8 cellular contexts compared by ENCODE assay signal in genomic region chr12:111430418-111431353, GRCh38. TPM values are rescaled to one million over a fixed set of nuclear protein-coding genes. Genes with fewer than 3 reads are reported as not detected.
DNase-seq lines count a peak whose midpoint lies in the region; ATAC-seq and TF ChIP-seq lines count a peak whose summit lies in the region.

No MANE protein-coding gene starts in this region.

- H3K9me3 Mint-ChIP-seq in CD4-positive, alpha-beta T cell: no peaks in the 10 kb centered on the region
- H3K9me3 Mint-ChIP-seq in neural crest cell: no peaks in the 10 kb centered on the region

- H3K27me3 Mint-ChIP-seq in CD4-positive, alpha-beta T cell: no peaks in the 10 kb centered on the region
- H3K27me3 Mint-ChIP-seq in neural crest cell (ENCODE audit: low read depth): no peaks in the 10 kb centered on the region

- CTCF ChIA-PET in CD4-positive, alpha-beta T cell (lab: Charles Lee): interaction anchor here (1.0 to 3.5 kb wide), 5 partner anchors 13 to 34 kb away, joined by 3 to 21 read pairs (median 8); no protein-coding TSS in a partner anchor
- CTCF ChIA-PET in RWPE1 (lab: Yijun Ruan, JAX): interaction anchor here (0.6 to 2.7 kb wide), 3 partner anchors 21 to 864 kb away, joined by 3 to 6 read pairs (median 3); no protein-coding TSS in a partner anchor

- intact Hi-C loops in CD4-positive, alpha-beta T cell (cut with DNase I, micrococcal nuclease): loop anchor here in 1 of 2 experiments (1.0 kb wide), 1 partner anchor 24 kb away; no protein-coding TSS in a partner anchor

- peak in 6 of 10 experiments; percentile 47 to 64 (median 57) for DNase-seq in CD4-positive, alpha-beta T cell
- no peak for DNase-seq in RWPE1 (ENCODE audit: low spot score)
- peak; percentile 36 for DNase-seq in activated naive CD8-positive, alpha-beta T cell treated with anti-CD3 and anti-CD28 coated beads, Interleukin-2, amount 50 U/mL, for 16 hours (ENCODE audit: low read depth, low spot score)
- no peak for DNase-seq in neural crest cell (ENCODE audit: low read depth, low spot score)
- no peak for DNase-seq in NCI-H1048 (lab: John Stamatoyannopoulos, UW)
- no peak for DNase-seq in A172 (ENCODE audit: low spot score)
- no peak for DNase-seq in HuH-7 (ENCODE audit: low spot score)

- no peaks in the 10 kb centered on the region for H3K9me3 ChIP-seq in CD4-positive, alpha-beta T cell (ENCODE audit: control insufficient read depth, low read length)

- no peaks in the 10 kb centered on the region for H3K27me3 ChIP-seq in CD4-positive, alpha-beta T cell (ENCODE audit: control insufficient read depth, insufficient read depth, low read length)

- POLR2A ChIA-PET in CD4-positive, alpha-beta T cell (lab: Charles Lee): interaction anchor here (1.0 to 5.2 kb wide), 10 partner anchors 8 to 34 kb away, joined by 3 to 35 read pairs (median 14); no protein-coding TSS in a partner anchor
- POLR2A ChIA-PET in RWPE1 (lab: Yijun Ruan, JAX; ENCODE audit: low non-redundant PET): no interaction called here

- H3K27ac Mint-ChIP-seq in CD4-positive, alpha-beta T cell: peak overlapping the region; percentile 100
- peak overlapping the region; percentile 78 for H3K27ac Mint-ChIP-seq in neural crest cell (ENCODE audit: unreplicated experiment)

- H3K36me3 Mint-ChIP-seq in CD4-positive, alpha-beta T cell (ENCODE audit: low read depth): peaks cover 13% of the 10 kb centered on the region
- H3K36me3 Mint-ChIP-seq in neural crest cell (ENCODE audit: low read depth): no peaks in the 10 kb centered on the region

- peak overlapping the region; percentile 92 for H3K27ac ChIP-seq in CD4-positive, alpha-beta T cell (ENCODE audit: low read depth, low read length)
- peak overlapping the region; percentile 85 for H3K27ac ChIP-seq in RWPE1

- no peak for TF ChIP-seq CTCF in CD4-positive, alpha-beta T cell (IDR thresholded peaks at IDR 0.05)
- no peak for TF ChIP-seq CTCF in RWPE1 (conservative IDR thresholded peaks at IDR 0.05; ENCODE audit: low read depth)
- no peak for TF ChIP-seq CTCF in neural crest cell (conservative IDR thresholded peaks at IDR 0.05)

- peaks cover 93% of the 10 kb centered on the region for H3K4me1 Mint-ChIP-seq in CD4-positive, alpha-beta T cell (ENCODE audit: low read depth)
- peaks cover 33% of the 10 kb centered on the region for H3K4me1 Mint-ChIP-seq in neural crest cell

- peak overlapping the region; percentile 87 for H3K4me3 Mint-ChIP-seq in CD4-positive, alpha-beta T cell
- peak overlapping the region; percentile 41 for H3K4me3 Mint-ChIP-seq in neural crest cell

- peak; percentile 11 for ATAC-seq in CD4-positive, alpha-beta T cell (ENCODE audit: poor library complexity)
- no peak for ATAC-seq in GM18861 (IDR thresholded peaks at IDR 0.05; ENCODE audit: unreplicated experiment)

RNA-seq across cellular contexts. Expression of gene SH2B3, which starts 25.0 kb away (rescaled TPM):
- 10 to 100 TPM; 42.3 to 46.4 TPM for total RNA-seq in CD4-positive, alpha-beta T cell
- total RNA-seq in neural crest cell: 11.3 and 11.8 TPM in 2 replicates
- total RNA-seq in A172 (2014; rRNA removed; shearing (Covaris generic)): 30.5 and 32.3 TPM in 2 replicates

Comparison
In these comparisons a context has a peak if more than half of its experiments do, and no peak if none do; other contexts are left out.
1. DNase-seq: peak in CD4-positive, alpha-beta T cell (6 of 10) and activated naive CD8-positive, alpha-beta T cell treated with anti-CD3 and anti-CD28 coated beads, Interleukin-2, amount 50 U/mL, for 16 hours (single experiment); none in RWPE1 (single experiment), neural crest cell (single experiment), NCI-H1048 (single experiment), A172 (single experiment) and HuH-7 (single experiment).